Comparison of ENCODE assay signal across 8 cellular contexts in genomic region chr10:119859422-119860258, GRCh38. TPM values are rescaled to one million over a fixed set of nuclear protein-coding genes. Genes with fewer than 3 reads are reported as not detected.
DNase-seq lines count a peak whose midpoint lies in the region; ATAC-seq and TF ChIP-seq lines count a peak whose summit lies in the region.

No MANE protein-coding gene starts in this region.

- H3F3A ChIP-seq in GM23248 (ENCODE audit: insufficient read depth) (peaks cover 6% of the 10 kb centered on the region; the same call in 1 of the 2 replicates), SK-N-SH (replicated peaks; ENCODE audit: insufficient read depth) (peaks cover 15% of the 10 kb centered on the region)

- peaks cover 7% of the 10 kb centered on the region for H3K9me3 Mint-ChIP-seq in progenitor cell of endocrine pancreas (ENCODE audit: low read depth)

- H3K27me3 ChIP-seq in GM23248 (replicated peaks; ENCODE audit: insufficient read depth) (no peaks in the 10 kb centered on the region), SK-N-SH (ENCODE audit: insufficient read depth) (no peaks in the 10 kb centered on the region), esophagus squamous epithelium (no peaks in the 10 kb centered on the region)

- H3K36me3 Mint-ChIP-seq in progenitor cell of endocrine pancreas (ENCODE audit: insufficient read depth), result peaks cover 14% of the 10 kb centered on the region

- no peak for TF ChIP-seq POLR2A in esophagus squamous epithelium (IDR thresholded peaks at IDR 0.05)

- ATAC-seq in GM18867 (IDR thresholded peaks at IDR 0.05; ENCODE audit: unreplicated experiment) (no peak), left cardiac atrium (no peak)

- H2AFZ ChIP-seq in GM23248 (no peak overlapping the region), SK-N-SH (ENCODE audit: low read depth) (no peak overlapping the region)

- H3K27ac ChIP-seq in GM23248 (no peak overlapping the region), SK-N-SH (ENCODE audit: low read depth in 2 of 2, low read length in 1 of 2) (peak overlapping the region in 1 of 2 experiments; percentile 6; a peak in 1 of 4 replicates), esophagus squamous epithelium (no peak overlapping the region)

- H3K9me2 ChIP-seq in GM23248 (ENCODE audit: insufficient read depth) (no peaks in the 10 kb centered on the region), SK-N-SH (no peaks in the 10 kb centered on the region)

- TF ChIP-seq EP300 in SK-N-SH (IDR thresholded peaks at IDR 0.05; ENCODE audit: borderline replicate concordance in 1 of 2, low read depth in 1 of 2, low read length in 1 of 2), result no peak

- DNase-seq in Caki2 (ENCODE audit: low read depth), result peak; percentile 19
- peak; percentile 69 for DNase-seq in GM23248
- DNase-seq in SK-N-SH, result peak; percentile 15
- DNase-seq in esophagus squamous epithelium (lab: John Stamatoyannopoulos, UW), result no peak
- DNase-seq in progenitor cell of endocrine pancreas (ENCODE audit: low spot score, unreplicated experiment), result no peak
- no peak for DNase-seq in iPS-NIHi11 (ENCODE audit: low spot score)
- no peak for DNase-seq in left cardiac atrium

- H3K9me3 ChIP-seq in GM23248 (ENCODE audit: low read depth) (no peaks in the 10 kb centered on the region), SK-N-SH (no peaks in the 10 kb centered on the region; the same call in 1 of the 2 replicates), esophagus squamous epithelium (no peaks in the 10 kb centered on the region)

- peak; percentile 78 for TF ChIP-seq CTCF in SK-N-SH (IDR thresholded peaks at IDR 0.05)
- TF ChIP-seq CTCF in esophagus squamous epithelium (IDR thresholded peaks at IDR 0.05), result peak; percentile 43 to 69 (median 54)
- peak; percentile 75 for TF ChIP-seq CTCF in progenitor cell of endocrine pancreas (IDR thresholded peaks at IDR 0.05; ENCODE audit: unreplicated experiment)

- no peak overlapping the region for H3K27ac Mint-ChIP-seq in progenitor cell of endocrine pancreas

- peak; percentile 72 for TF ChIP-seq RAD21 in SK-N-SH (IDR thresholded peaks at IDR 0.05; ENCODE audit: low read length)

- in situ Hi-C loops in Caki2 (cut with HindIII; ENCODE audit: low pct_unique_long_range_greater_than_20kb, low sequenced_read_pairs), result no loop called here
- in situ Hi-C loops in GM23248 (cut with MboI), result loop anchor here (10.0 kb wide), 3 partner anchors 115 to 255 kb away; no protein-coding TSS in a partner anchor

- no peak overlapping the region for H3K4me2 ChIP-seq in GM23248 (ENCODE audit: unreplicated experiment)
- H3K4me2 ChIP-seq in SK-N-SH, result no peak overlapping the region

- H3K4me3 Mint-ChIP-seq in progenitor cell of endocrine pancreas (ENCODE audit: low read depth), result no peak overlapping the region

- H3K36me3 ChIP-seq in GM23248 (ENCODE audit: low read depth) (peaks cover 13% of the 10 kb centered on the region; the same call in 1 of the 2 replicates), SK-N-SH (replicated peaks in 1 of 2; ENCODE audit: control insufficient read depth in 1 of 2, insufficient read depth in 2 of 2, low read length in 1 of 2) (peaks cover 16 to 52% of the 10 kb centered on the region in 2 experiments), esophagus squamous epithelium (peaks cover 0 to 40% (median 5%) of the 10 kb centered on the region in 3 donors)

- H4K20me1 ChIP-seq in GM23248 (ENCODE audit: insufficient read depth) (peaks cover 8% of the 10 kb centered on the region; the same call in 1 of the 2 replicates), SK-N-SH (ENCODE audit: insufficient read depth) (peaks cover 35% of the 10 kb centered on the region)

- H3K9ac ChIP-seq in GM23248 (no peak overlapping the region), SK-N-SH (no peak overlapping the region)

- peaks cover 4% of the 10 kb centered on the region; the same call in 1 of the 2 replicates for H3K4me1 ChIP-seq in GM23248 (ENCODE audit: insufficient read depth)
- H3K4me1 ChIP-seq in SK-N-SH (ENCODE audit: control insufficient read depth in 1 of 2, insufficient read depth in 2 of 2, low read depth in 1 of 2, low read length in 1 of 2), result peaks cover 0 to 5% of the 10 kb centered on the region in 2 experiments; a peak in 1 of 4 replicates
- H3K4me1 ChIP-seq in esophagus squamous epithelium, result peaks cover 0 to 21% (median 3%) of the 10 kb centered on the region in 3 donors

- H3K79me2 ChIP-seq in GM23248 (ENCODE audit: insufficient read depth), result peaks cover 92% of the 10 kb centered on the region
- peaks cover 95% of the 10 kb centered on the region for H3K79me2 ChIP-seq in SK-N-SH (ENCODE audit: insufficient read depth)

- no peaks in the 10 kb centered on the region for H3K27me3 Mint-ChIP-seq in progenitor cell of endocrine pancreas

- peaks cover 6% of the 10 kb centered on the region for H3K4me1 Mint-ChIP-seq in progenitor cell of endocrine pancreas (ENCODE audit: low read depth)

- H3K4me3 ChIP-seq in GM23248, result no peak overlapping the region
- H3K4me3 ChIP-seq in SK-N-SH (ENCODE audit: low read depth in 2 of 2, low read length in 1 of 2), result peak overlapping the region in 1 of 2 experiments; percentile 3; a peak in 1 of 4 replicates
- no peak overlapping the region for H3K4me3 ChIP-seq in esophagus squamous epithelium

- CTCF ChIA-PET in SK-N-SH (lab: Yijun Ruan, JAX), result interaction anchor here (0.5 to 14.5 kb wide), 56 partner anchors 8 to 763 kb away, joined by 3 to 156 read pairs (median 5); partner anchors contain the start of genes INPP5F and MCMBP

- 38 to 51% methylated on average over 1 of the region's 1 CpG for WGBS in GM23248 (ENCODE audit: low coverage in 1 of 2, low lambda C conversion rate in 2 of 2, missing lambda C conversion rate in 2 of 2), 2 experiments
- WGBS in SK-N-SH (ENCODE audit: low lambda C conversion rate), result 71% methylated on average over 1 of the region's 1 CpG
- 58 to 67% methylated on average over 1 of the region's 1 CpG for WGBS in esophagus squamous epithelium, 2 donors

- POLR2A ChIA-PET in SK-N-SH (lab: Yijun Ruan, JAX), result interaction anchor here (0.7 kb wide), 1 partner anchor 13 kb away, joined by 3 read pairs; the partner anchor contains the start of gene MCMBP

- intact Hi-C loops in esophagus squamous epithelium (cut with DNase I), result loop anchor here (10.0 kb wide), 2 partner anchors 115 to 175 kb away; no protein-coding TSS in a partner anchor
- intact Hi-C loops in left cardiac atrium (cut with DNase I), result loop anchor here (5.0 to 10.0 kb wide), 5 partner anchors 107 to 252 kb away; no protein-coding TSS in a partner anchor

TF ChIP-seq in SK-N-SH, 30 proteins besides CTCF, POLR2A, EP300 and RAD21:
- peak; percentile 43 for TF ChIP-seq SMC3 (IDR thresholded peaks at IDR 0.05; ENCODE audit: low read depth, low read length)
- no peak for TF ChIP-seq ELF1 (IDR thresholded peaks at IDR 0.05)

RNA-seq across cellular contexts. Expression of gene MCMBP, which starts 13.0 kb away (rescaled TPM):
- 22.9 and 41.2 TPM in 2 replicates for total RNA-seq in Caki2 (2014; rRNA removed; shearing (Covaris generic); ENCODE audit: low replicate concordance)
- total RNA-seq in GM23248 (2014; rRNA removed; shearing (Covaris generic)), result 52.2 and 53.7 TPM in 2 replicates
- polyA plus RNA-seq in GM23248 (2016; fragmentation: Nextera tagmentation; extraction: Ambion mirVana), result 45.6 and 47.9 TPM in 2 replicates
- polyA plus RNA-seq in SK-N-SH (2012; rRNA removed), result 33.1 and 37.5 TPM in 2 replicates
- 41.2 and 43.1 TPM in 2 replicates for polyA plus RNA-seq in SK-N-SH (2012; cell fraction: cytosol; rRNA removed)
- polyA plus RNA-seq in SK-N-SH (2012; cell fraction: nucleus; rRNA removed), result 16.4 and 31.8 TPM in 2 replicates
- total RNA-seq in esophagus squamous epithelium, result 10 to 100 TPM; 24.2 to 54.9 (median 41.8) TPM
- total RNA-seq in progenitor cell of endocrine pancreas, result 44.9 and 47.0 TPM in 2 replicates
- 10 to 100 TPM; 27.7 to 38.0 TPM for total RNA-seq in left cardiac atrium

RNA-seq across cellular contexts. Expression of gene SEC23IP, which starts 32.9 kb away (rescaled TPM):
- 3.5 and 6.1 TPM in 2 replicates for total RNA-seq in Caki2 (2014; rRNA removed; shearing (Covaris generic); ENCODE audit: low replicate concordance)
- total RNA-seq in GM23248 (2014; rRNA removed; shearing (Covaris generic)), result 19.3 and 23.6 TPM in 2 replicates
- polyA plus RNA-seq in GM23248 (2016; fragmentation: Nextera tagmentation; extraction: Ambion mirVana) (44.2 and 55.0 TPM in 2 replicates), SK-N-SH (2012; rRNA removed) (23.8 and 32.2 TPM in 2 replicates)
- 20.6 and 24.3 TPM in 2 replicates for polyA plus RNA-seq in SK-N-SH (2012; cell fraction: cytosol; rRNA removed)
- polyA plus RNA-seq in SK-N-SH (2012; cell fraction: nucleus; rRNA removed), result 12.4 and 39.1 TPM in 2 replicates
- total RNA-seq in esophagus squamous epithelium (10 to 100 TPM; 13.0 to 20.5 (median 16.5) TPM), progenitor cell of endocrine pancreas (67.8 and 75.6 TPM in 2 replicates), left cardiac atrium (10 to 100 TPM; 32.2 to 45.2 TPM)

Comparison
In these comparisons a context has a peak if more than half of its experiments do, and no peak if none do; other contexts are left out.
1. DNase-seq: peak in Caki2 (single experiment), GM23248 (single experiment) and SK-N-SH (single experiment); none in esophagus squamous epithelium (single experiment), progenitor cell of endocrine pancreas (single experiment), iPS-NIHi11 (single experiment) and left cardiac atrium (single experiment).
2. Peak in every context shown above with its lines, with median percentiles within 50 percentile points of each other: CTCF ChIP-seq.